Comparison of ENCODE assay signal across 1 cellular context in genomic region chr9:97710356-97711222, GRCh38.
A peak's percentile ranks its signal among the peaks of the same experiment; 100 is the strongest.
TF ChIP-seq lines count a peak whose summit lies in the region.

No MANE protein-coding gene starts in this region.

TF ChIP-seq in H1, 55 proteins besides CTCF, POLR2A, EP300 and RAD21:
- no peak for TF ChIP-seq SIX5 (IDR thresholded peaks at IDR 0.05; ENCODE audit: low read depth, low read length)
- TF ChIP-seq BCL11A (IDR thresholded peaks at IDR 0.05; ENCODE audit: low read depth in 2 of 2, low read length in 2 of 2), result no peak
- peak; percentile 25; the same call in 1 of the 2 replicates for TF ChIP-seq SP4 (IDR thresholded peaks at IDR 0.05; ENCODE audit: low read length)
- TF ChIP-seq YY1 (IDR thresholded peaks at IDR 0.05; ENCODE audit: low read depth, low read length), result peak; percentile 40; the same call in 1 of the 2 replicates
- 0 out of 2 replicates have a peak, but pooled peaks have one; percentile 10 for TF ChIP-seq CREB1 (IDR thresholded peaks at IDR 0.05)
- TF ChIP-seq KDM4A (IDR thresholded peaks at IDR 0.05; ENCODE audit: low read depth, low read length, severe bottlenecking), result no peak
- no peak for TF ChIP-seq KDM1A (IDR thresholded peaks at IDR 0.05; ENCODE audit: borderline replicate concordance, low read length)
- no peak for TF ChIP-seq TCF12 (IDR thresholded peaks at IDR 0.05; ENCODE audit: low read depth, low read length)
